In genomic region chr3:119239421-119239820, GRCh38 we compare ENCODE assay signal across 8 cellular contexts. TPM values are rescaled to one million over a fixed set of nuclear protein-coding genes. Genes with fewer than 3 reads are reported as not detected.
DNase-seq lines count a peak whose midpoint lies in the region; ATAC-seq, FAIRE-seq and TF ChIP-seq lines count a peak whose summit lies in the region.

No MANE protein-coding gene starts in this region.

- DNase-seq in activated naive CD4-positive, alpha-beta T cell treated with Interleukin-2 at 50 U/mL for 16 hours = no peak
- DNase-seq in kidney (no peak), type B pancreatic cell (ENCODE audit: extremely low spot score, unreplicated experiment) (no peak), HuH-7.5 (ENCODE audit: low spot score) (no peak), adrenal gland (no peak)

- H3K27ac ChIP-seq in kidney (ENCODE audit: low read depth in 2 of 2, low read length in 2 of 2) (peak overlapping the region; percentile 20 to 94), adrenal gland (peak overlapping the region in 1 of 5 donors; percentile 89)

- H3K4me3 Mint-ChIP-seq in activated naive CD4-positive, alpha-beta T cell treated with anti-CD3 and anti-CD28 coated beads, Interleukin-2, amount 50 U/mL, for 24 hours = peak overlapping the region; percentile 98
- H3K4me3 Mint-ChIP-seq in activated T-helper 17 cell treated with anti-CD3 and anti-CD28 coated beads, Interleukin-2, amount 50 U/mL, for 72 hours = peak overlapping the region; percentile 83
- peak overlapping the region; percentile 93 for H3K4me3 Mint-ChIP-seq in type B pancreatic cell

- intact Hi-C loops in kidney (cut with DNase I) (no loop called here), adrenal gland (cut with DNase I) (no loop called here)

- H3K9me3 ChIP-seq in kidney (ENCODE audit: control insufficient read depth in 1 of 2, low read length in 2 of 2) (no peaks in the 10 kb centered on the region), adrenal gland (replicated peaks in 1 of 3) (no peaks in the 10 kb centered on the region)

- WGBS in adrenal gland, 4 donors = 59 to 79% (median 63%) methylated on average over 3 of the region's 3 CpGs

- peak overlapping the region; percentile 70 to 75 for H3K4me3 ChIP-seq in kidney (ENCODE audit: low read length in 2 of 2)
- peak overlapping the region in 1 of 4 donors; percentile 78 for H3K4me3 ChIP-seq in adrenal gland

- peak overlapping the region; percentile 99 for H3K27ac Mint-ChIP-seq in activated naive CD4-positive, alpha-beta T cell treated with anti-CD3 and anti-CD28 coated beads, Interleukin-2, amount 50 U/mL, for 24 hours
- peak overlapping the region; percentile 82 for H3K27ac Mint-ChIP-seq in activated T-helper 17 cell treated with anti-CD3 and anti-CD28 coated beads, Interleukin-2, amount 50 U/mL, for 72 hours
- H3K27ac Mint-ChIP-seq in type B pancreatic cell = peak overlapping the region; percentile 88

- H3K27me3 Mint-ChIP-seq in activated naive CD4-positive, alpha-beta T cell treated with anti-CD3 and anti-CD28 coated beads, Interleukin-2, amount 50 U/mL, for 24 hours = no peaks in the 10 kb centered on the region
- H3K27me3 Mint-ChIP-seq in activated T-helper 17 cell treated with anti-CD3 and anti-CD28 coated beads, Interleukin-2, amount 50 U/mL, for 72 hours = no peaks in the 10 kb centered on the region
- no peaks in the 10 kb centered on the region for H3K27me3 Mint-ChIP-seq in type B pancreatic cell

- no peak for ATAC-seq in activated T-helper 17 cell treated with anti-CD3 and anti-CD28 coated beads, Interleukin-2, amount 50 U/mL, for 72 hours (replicated peaks)
- ATAC-seq in GM21381 (IDR thresholded peaks at IDR 0.05; ENCODE audit: unreplicated experiment) = no peak

- peak overlapping the region; percentile 6 to 53 for H3K9ac ChIP-seq in kidney (ENCODE audit: low read length in 2 of 2)

- peaks cover 9 to 11% of the 10 kb centered on the region in 2 donors for H3K4me1 ChIP-seq in kidney (ENCODE audit: control insufficient read depth in 1 of 2, insufficient read depth in 1 of 2, low read depth in 1 of 2, low read length in 2 of 2)
- peaks cover 2 to 42% of the 10 kb centered on the region in 2 donors for H3K4me1 ChIP-seq in adrenal gland (replicated peaks in 1 of 2)

- H3K27me3 ChIP-seq in adrenal gland = no peaks in the 10 kb centered on the region

- H3K36me3 ChIP-seq in kidney (ENCODE audit: control insufficient read depth in 1 of 2, insufficient read depth in 2 of 2, low read length in 2 of 2) (peaks cover 7 to 12% of the 10 kb centered on the region in 2 donors), adrenal gland (replicated peaks in 1 of 2) (peaks cover 0 to 5% of the 10 kb centered on the region in 2 donors)

- peaks cover 22% of the 10 kb centered on the region for H3K36me3 Mint-ChIP-seq in activated naive CD4-positive, alpha-beta T cell treated with anti-CD3 and anti-CD28 coated beads, Interleukin-2, amount 50 U/mL, for 24 hours
- H3K36me3 Mint-ChIP-seq in activated T-helper 17 cell treated with anti-CD3 and anti-CD28 coated beads, Interleukin-2, amount 50 U/mL, for 72 hours (ENCODE audit: low read depth) = peaks cover 27% of the 10 kb centered on the region
- peaks cover 16% of the 10 kb centered on the region for H3K36me3 Mint-ChIP-seq in type B pancreatic cell

- TF ChIP-seq POLR2A in adrenal gland (IDR thresholded peaks at IDR 0.05) = no peak

- H3K9me3 Mint-ChIP-seq in activated naive CD4-positive, alpha-beta T cell treated with anti-CD3 and anti-CD28 coated beads, Interleukin-2, amount 50 U/mL, for 24 hours = no peaks in the 10 kb centered on the region
- H3K9me3 Mint-ChIP-seq in activated T-helper 17 cell treated with anti-CD3 and anti-CD28 coated beads, Interleukin-2, amount 50 U/mL, for 72 hours = no peaks in the 10 kb centered on the region
- no peaks in the 10 kb centered on the region for H3K9me3 Mint-ChIP-seq in type B pancreatic cell

- no peak for FAIRE-seq in kidney (lab: Jason Lieb, UNC)

- TF ChIP-seq CTCF in kidney (IDR thresholded peaks at IDR 0.05; ENCODE audit: borderline replicate concordance, extremely low read depth, insufficient read depth) (no peak), type B pancreatic cell (conservative IDR thresholded peaks at IDR 0.05) (no peak), adrenal gland (IDR thresholded peaks at IDR 0.05) (no peak)

- peaks cover 56% of the 10 kb centered on the region for H3K4me1 Mint-ChIP-seq in activated naive CD4-positive, alpha-beta T cell treated with anti-CD3 and anti-CD28 coated beads, Interleukin-2, amount 50 U/mL, for 24 hours
- H3K4me1 Mint-ChIP-seq in activated T-helper 17 cell treated with anti-CD3 and anti-CD28 coated beads, Interleukin-2, amount 50 U/mL, for 72 hours = peaks cover 32% of the 10 kb centered on the region
- peaks cover 9% of the 10 kb centered on the region for H3K4me1 Mint-ChIP-seq in type B pancreatic cell (ENCODE audit: unreplicated experiment)

RNA-seq across cellular contexts. Expression of gene B4GALT4, which starts 1.3 kb away (rescaled TPM):
- 10 to 100 TPM; 18.5 to 28.1 TPM for total RNA-seq in activated T-helper 17 cell treated with anti-CD3 and anti-CD28 coated beads, Interleukin-2, amount 50 U/mL, for 72 hours
- 23.1 TPM for total RNA-seq in kidney
- polyA plus RNA-seq in kidney (ENCODE audit: insufficient read depth, low read depth, low replicate concordance) = 29.9 TPM
- total RNA-seq in type B pancreatic cell (ENCODE audit: low replicate concordance) = 23.9 and 37.2 TPM in 2 replicates
- total RNA-seq in adrenal gland = 10 to 100 TPM; 10.3 to 17.8 (median 15.1) TPM
- polyA plus RNA-seq in adrenal gland = 10 to 100 TPM; 15.1 to 23.1 (median 17.0) TPM

RNA-seq across cellular contexts. Expression of gene ARHGAP31, which starts 54.8 kb away (rescaled TPM):
- total RNA-seq in activated T-helper 17 cell treated with anti-CD3 and anti-CD28 coated beads, Interleukin-2, amount 50 U/mL, for 72 hours = 10 to 100 TPM; 11.6 to 14.0 TPM
- total RNA-seq in kidney (28.7 TPM), type B pancreatic cell (ENCODE audit: low replicate concordance) (4.1 and 17.3 TPM in 2 replicates), adrenal gland (10 to 100 TPM in 5 of 8 donors, 1 to 10 TPM in 3; 5.9 to 21.8 (median 11.6) TPM)
- polyA plus RNA-seq in kidney (ENCODE audit: insufficient read depth, low read depth, low replicate concordance) (3.2 TPM), adrenal gland (1 to 10 TPM; 2.9 to 4.6 (median 4.3) TPM)
